ENCODE assay signal across 20 cellular contexts in the genomic region with DNA sequence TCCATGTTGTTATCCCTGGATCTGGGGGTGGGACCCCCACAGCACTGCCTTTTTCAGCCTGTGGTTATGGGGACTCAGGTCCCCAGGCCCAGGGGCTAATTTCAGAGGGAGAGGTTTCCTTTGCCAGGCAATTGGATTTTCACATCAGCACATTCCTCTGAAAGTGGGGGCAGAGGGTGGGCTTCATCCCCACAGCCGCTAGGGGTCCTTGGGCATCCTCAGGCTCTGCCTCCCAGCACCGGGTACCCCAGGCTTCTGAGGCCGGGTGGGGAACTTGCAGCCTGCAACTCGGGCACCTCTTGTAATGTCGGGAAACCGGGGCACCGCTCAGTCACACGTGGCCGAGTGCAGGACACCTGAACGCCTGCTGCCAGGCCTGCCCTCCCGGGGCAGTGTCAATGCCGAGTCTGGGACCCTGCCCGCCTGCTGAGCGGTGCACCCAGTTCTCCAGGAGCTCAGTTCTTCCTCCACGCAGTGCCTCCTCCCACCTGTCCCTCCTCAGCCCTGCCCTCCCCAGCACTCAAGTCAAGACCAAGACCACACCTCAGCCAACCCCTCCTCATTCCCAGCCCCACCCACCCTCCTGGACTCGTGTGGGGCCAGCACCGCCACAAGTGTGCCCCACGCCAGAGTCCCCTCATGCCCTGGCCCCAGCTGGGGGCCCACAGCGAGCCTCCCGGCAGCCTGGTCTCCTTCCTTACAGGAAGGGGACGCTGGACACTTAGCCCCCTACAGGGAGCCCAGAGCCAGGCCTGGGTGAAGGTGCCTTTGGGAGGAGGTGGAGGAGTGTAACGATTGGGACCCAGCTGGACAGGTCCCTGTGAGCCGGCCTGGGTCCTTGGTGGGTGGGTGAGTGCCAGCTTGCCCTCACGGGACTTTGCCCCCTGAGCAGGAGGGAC. TPM values are rescaled to one million over a fixed set of nuclear protein-coding genes. Genes with fewer than 3 reads are reported as not detected.
"Had no signal": no experiment of that assay in that cellular context is flagged by ENCODE, and none has a peak within 500 bp of the region (broad histone marks: within the 10 kb centered on the region; RNA-seq: fewer than 3 reads in every experiment).

No MANE protein-coding gene starts in this region.

- H3K4me3 ChIP-seq: esophagus muscularis mucosa, gastroesophageal sphincter, heart right ventricle, ovary had no signal

- H3K36me3 Mint-ChIP-seq: activated naive CD4-positive, alpha-beta T cell treated with anti-CD3 and anti-CD28 coated beads, Interleukin-2, amount 50 U/mL, for 24 hours; memory B cell; stimulated activated naive B cell treated with anti-CD40 and anti-IgM and Interleukin-4, amounts not matched to agents 10 μg/mL and 1 μg/mL and 100 μg/mL, for 72 hours had no signal

- H3K9me3 ChIP-seq: esophagus muscularis mucosa, gastroesophageal sphincter, heart right ventricle, ovary had no signal

- DNase-seq: activated CD4-positive, alpha-beta T cell treated with anti-CD3 and anti-CD28 coated beads, Interleukin-2, amount 50 U/mL, for 48 hours; activated gamma-delta T cell; effector CD8-positive, alpha-beta T cell; ovary; stimulated activated naive B cell treated with anti-CD40 and anti-IgM and Interleukin-4, amounts not matched to agents 10 μg/mL and 1 μg/mL and 100 μg/mL, for 72 hours; T-helper 2 cell had no signal

- H3K4me1 Mint-ChIP-seq: activated naive CD4-positive, alpha-beta T cell treated with anti-CD3 and anti-CD28 coated beads, Interleukin-2, amount 50 U/mL, for 24 hours; memory B cell; stimulated activated naive B cell treated with anti-CD40 and anti-IgM and Interleukin-4, amounts not matched to agents 10 μg/mL and 1 μg/mL and 100 μg/mL, for 72 hours had no signal

- H3K4me1 ChIP-seq: gastroesophageal sphincter had no signal

- H3K27ac ChIP-seq: esophagus muscularis mucosa, gastroesophageal sphincter, heart right ventricle, ovary, VCaP had no signal

- H3K27me3 ChIP-seq: ovary had no signal

- H3K27ac Mint-ChIP-seq: activated naive CD4-positive, alpha-beta T cell treated with anti-CD3 and anti-CD28 coated beads, Interleukin-2, amount 50 U/mL, for 24 hours; dendritic cell treated with granulocyte-macrophage colony-stimulating factor and Interleukin-4, amounts not matched to agents 40 ng/mL and 50 ng/mL, for 4 days; memory B cell; stimulated activated naive B cell treated with anti-CD40 and anti-IgM and Interleukin-4, amounts not matched to agents 10 μg/mL and 1 μg/mL and 100 μg/mL, for 72 hours had no signal

- H3K9me3 Mint-ChIP-seq: activated naive CD4-positive, alpha-beta T cell treated with anti-CD3 and anti-CD28 coated beads, Interleukin-2, amount 50 U/mL, for 24 hours; dendritic cell treated with granulocyte-macrophage colony-stimulating factor and Interleukin-4, amounts not matched to agents 40 ng/mL and 50 ng/mL, for 4 days; memory B cell; stimulated activated naive B cell treated with anti-CD40 and anti-IgM and Interleukin-4, amounts not matched to agents 10 μg/mL and 1 μg/mL and 100 μg/mL, for 72 hours had no signal

- H3K36me3 ChIP-seq: esophagus muscularis mucosa, gastroesophageal sphincter, heart right ventricle, ovary had no signal

- ATAC-seq: gastroesophageal sphincter; stimulated activated naive B cell treated with anti-CD40 and anti-IgM and Interleukin-4, amounts not matched to agents 10 μg/mL and 1 μg/mL and 100 μg/mL, for 72 hours had no signal

- H3K4me3 Mint-ChIP-seq: activated naive CD4-positive, alpha-beta T cell treated with anti-CD3 and anti-CD28 coated beads, Interleukin-2, amount 50 U/mL, for 24 hours; dendritic cell treated with granulocyte-macrophage colony-stimulating factor and Interleukin-4, amounts not matched to agents 40 ng/mL and 50 ng/mL, for 4 days; memory B cell; stimulated activated naive B cell treated with anti-CD40 and anti-IgM and Interleukin-4, amounts not matched to agents 10 μg/mL and 1 μg/mL and 100 μg/mL, for 72 hours had no signal

RNA-seq across cellular contexts. Expression of a gene that starts 8.8 kb away (rescaled TPM):
- total RNA-seq: bronchial epithelial cell, endothelial cell of umbilical vein, esophagus muscularis mucosa, gastroesophageal sphincter, kidney epithelial cell, mononuclear cell, pulmonary artery endothelial cell had no signal
- polyA plus RNA-seq: adipose tissue, endothelial cell of umbilical vein, urinary bladder had no signal
